8 cellular contexts compared by ENCODE assay signal in genomic region chr3:113783463-113783862, GRCh38. TPM values are rescaled to one million over a fixed set of nuclear protein-coding genes. Genes with fewer than 3 reads are reported as not detected.
DNase-seq lines count a peak whose midpoint lies in the region; ATAC-seq and TF ChIP-seq lines count a peak whose summit lies in the region.

No MANE protein-coding gene starts in this region.

- CTCF ChIA-PET in HEK293 (lab: Yijun Ruan, JAX): no interaction called here
- CTCF ChIA-PET in PC-9 (lab: Charles Lee): no interaction called here

- H3K27me3 ChIP-seq in PC-9 (ENCODE audit: insufficient read depth, low read depth) (no peaks in the 10 kb centered on the region), hepatocyte (no peaks in the 10 kb centered on the region)

- H3K4me2 ChIP-seq in PC-9: no peak overlapping the region
- no peak overlapping the region for H3K4me2 ChIP-seq in hepatocyte

- H3K79me2 ChIP-seq in PC-9 (ENCODE audit: low read depth): no peaks in the 10 kb centered on the region
- H3K79me2 ChIP-seq in hepatocyte: no peaks in the 10 kb centered on the region

- peaks cover 4 to 15% of the 10 kb centered on the region in 2 experiments; a peak in 2 of 3 replicates for H3K36me3 ChIP-seq in HEK293 (ENCODE audit: control insufficient read depth in 2 of 2, insufficient read depth in 1 of 2, low read length in 2 of 2)
- 0 out of 2 replicates have a peak, but pooled peaks cover 4% of the 10 kb centered on the region for H3K36me3 ChIP-seq in PC-9 (ENCODE audit: low read depth)
- no peaks in the 10 kb centered on the region for H3K36me3 ChIP-seq in hepatocyte (replicated peaks; ENCODE audit: insufficient read depth, low read depth)

- DNase-seq in COLO829 (ENCODE audit: low spot score): peak; percentile 83
- peak; percentile 14 to 56 for DNase-seq in PC-9
- DNase-seq in hepatic stellate cell (ENCODE audit: low spot score): peak; percentile 85
- DNase-seq in DMS79 (lab: John Stamatoyannopoulos, UW): no peak
- DNase-seq in hepatocyte (ENCODE audit: low spot score): no peak

- intact Hi-C loops in PC-9 (cut with micrococcal nuclease; ENCODE audit: unreplicated experiment): loop anchor here (1.0 kb wide), 1 partner anchor 36 kb away; the partner anchor contains the start of gene ATP6V1A

- BruUV-seq in PC-9 (replicated peaks; lab: Mats Ljungman, UMichigan): no TSS peak

- H3K4me1 ChIP-seq in HEK293 (ENCODE audit: control insufficient read depth, insufficient read depth, low read length) (no peaks in the 10 kb centered on the region), PC-9 (replicated peaks; ENCODE audit: insufficient read depth) (no peaks in the 10 kb centered on the region), hepatocyte (ENCODE audit: insufficient read depth) (no peaks in the 10 kb centered on the region)

- H4K20me1 ChIP-seq in PC-9 (ENCODE audit: insufficient read depth): no peaks in the 10 kb centered on the region
- H4K20me1 ChIP-seq in hepatocyte (ENCODE audit: insufficient read depth, poor library complexity, severe bottlenecking): no peaks in the 10 kb centered on the region

- ATAC-seq in HG03571 (IDR thresholded peaks at IDR 0.05; ENCODE audit: unreplicated experiment) (no peak), GM21737 (IDR thresholded peaks at IDR 0.05; ENCODE audit: unreplicated experiment) (no peak)

- H3K9me2 ChIP-seq in PC-9 (ENCODE audit: insufficient read depth) (no peaks in the 10 kb centered on the region), hepatocyte (replicated peaks; ENCODE audit: insufficient read depth) (no peaks in the 10 kb centered on the region)

- POLR2A ChIA-PET in HEK293 (lab: Yijun Ruan, JAX) (interaction anchor here (0.6 kb wide), 1 partner anchor 38 kb away, joined by 3 read pairs; no protein-coding TSS in a partner anchor), PC-9 (lab: Charles Lee; ENCODE audit: unreplicated experiment) (interaction anchor here (0.7 kb wide), 1 partner anchor 1501 kb away, joined by 9 read pairs; no protein-coding TSS in a partner anchor)

- H3K4me3 ChIP-seq in HEK293 (ENCODE audit: low read depth, low read length) (no peak overlapping the region), PC-9 (no peak overlapping the region), hepatocyte (no peak overlapping the region)

- TF ChIP-seq CTCF in HEK293 (tag by site-specific recombination; IDR thresholded peaks at IDR 0.05): no peak
- TF ChIP-seq CTCF in PC-9 (conservative IDR thresholded peaks at IDR 0.05): no peak
- TF ChIP-seq CTCF in hepatocyte (IDR thresholded peaks at IDR 0.05; ENCODE audit: poor library complexity): no peak

- H2AFZ ChIP-seq in PC-9 (no peak overlapping the region), hepatocyte (no peak overlapping the region)

- no peaks in the 10 kb centered on the region for H3K9me3 ChIP-seq in HEK293 (ENCODE audit: control insufficient read depth, insufficient read depth, low read depth, low read length)
- no peaks in the 10 kb centered on the region for H3K9me3 ChIP-seq in PC-9 (ENCODE audit: insufficient read depth, low read depth)
- no peaks in the 10 kb centered on the region for H3K9me3 ChIP-seq in hepatocyte (ENCODE audit: low read depth)

- 0 out of 2 replicates have a peak, but pooled peaks cover 9% of the 10 kb centered on the region for H3F3A ChIP-seq in PC-9 (ENCODE audit: insufficient read depth, low read depth)

- H3K27ac ChIP-seq in HEK293 (ENCODE audit: extremely low read depth, low read depth, low read length) (no peak overlapping the region), PC-9 (peak overlapping the region; percentile 60; the same call in 1 of the 2 replicates), hepatocyte (no peak overlapping the region)

TF ChIP-seq in HEK293, 187 proteins besides CTCF, POLR2A, EP300 and RAD21 (continues in another document):
- TF ChIP-seq GFI1B (tag by site-specific recombination; IDR thresholded peaks at IDR 0.05) (0 out of 2 replicates have a peak, but pooled peaks have one; percentile 32), MZF1 (tag by site-specific recombination; IDR thresholded peaks at IDR 0.05; ENCODE audit: borderline replicate concordance) (no peak), ZNF692 (tag by site-specific recombination; IDR thresholded peaks at IDR 0.05) (no peak), WT1 (tag by site-specific recombination; IDR thresholded peaks at IDR 0.05) (no peak), ZNF510 (tag by site-specific recombination; IDR thresholded peaks at IDR 0.05; ENCODE audit: insufficient replicate concordance) (no peak), ZNF280D (tag by site-specific recombination; IDR thresholded peaks at IDR 0.05) (no peak), ZNF600 (tag by site-specific recombination; IDR thresholded peaks at IDR 0.05) (no peak), OSR2 (tag by site-specific recombination; IDR thresholded peaks at IDR 0.05) (peak; percentile 48; the same call in 1 of the 2 replicates), ZNF624 (tag by site-specific recombination; IDR thresholded peaks at IDR 0.05) (no peak), ZNF391 (tag by site-specific recombination; IDR thresholded peaks at IDR 0.05; ENCODE audit: borderline replicate concordance, low read depth) (no peak), ZFHX2 (tag by site-specific recombination; conservative IDR thresholded peaks at IDR 0.05) (no peak), ATF2 (tag by site-specific recombination; IDR thresholded peaks at IDR 0.05; ENCODE audit: low read depth) (peak; percentile 82), ZNF785 (tag by site-specific recombination; IDR thresholded peaks at IDR 0.05) (no peak), ZNF366 (tag by site-specific recombination; conservative IDR thresholded peaks at IDR 0.05) (no peak), ZNF473 (tag by site-specific recombination; IDR thresholded peaks at IDR 0.05) (no peak), YY1 (tag by site-specific recombination; IDR thresholded peaks at IDR 0.05) (no peak), ZNF561 (tag by site-specific recombination; IDR thresholded peaks at IDR 0.05; ENCODE audit: borderline replicate concordance) (no peak), ZNF146 (tag by site-specific recombination; IDR thresholded peaks at IDR 0.05) (no peak), ZNF792 (tag by site-specific recombination; IDR thresholded peaks at IDR 0.05) (no peak), ZNF791 (tag by site-specific recombination; IDR thresholded peaks at IDR 0.05) (no peak), ZEB2 (tag by site-specific recombination; IDR thresholded peaks at IDR 0.05) (no peak), ZNF623 (tag by site-specific recombination; IDR thresholded peaks at IDR 0.05) (no peak), ZNF585B (tag by site-specific recombination; IDR thresholded peaks at IDR 0.05) (no peak), BCL11B (tag by site-specific recombination; IDR thresholded peaks at IDR 0.05; ENCODE audit: low read depth) (no peak)

RNA-seq across cellular contexts. Expression of gene ATP6V1A, which starts 36.6 kb away (rescaled TPM):
- total RNA-seq in PC-9 (2021): 56.2 and 75.1 TPM in 2 replicates
- 81.7 and 87.2 TPM in 2 replicates for total RNA-seq in hepatocyte
- polyA plus RNA-seq in hepatocyte: 50.4 and 62.3 TPM in 2 replicates

RNA-seq across cellular contexts. Expression of gene NAA50, which starts 37.4 kb away (rescaled TPM):
- 198 and 221 TPM in 2 replicates for total RNA-seq in PC-9 (2021)
- total RNA-seq in hepatocyte: 103 and 124 TPM in 2 replicates
- polyA plus RNA-seq in hepatocyte: 45.5 and 64.3 TPM in 2 replicates

RNA-seq across cellular contexts. Expression of gene GRAMD1C, which starts 55.1 kb away (rescaled TPM):
- 14.7 and 15.7 TPM in 2 replicates for total RNA-seq in PC-9 (2021)
- 2.8 TPM in 2 replicates for total RNA-seq in hepatocyte
- polyA plus RNA-seq in hepatocyte: 0.57 and 0.97 TPM in 2 replicates

Comparison
In these comparisons a context has a peak if more than half of its experiments do, and no peak if none do; other contexts are left out.
1. DNase-seq: peak in COLO829 (single experiment), PC-9 (2 of 2) and hepatic stellate cell (single experiment); none in DMS79 (single experiment) and hepatocyte (single experiment).